ENCODE assay signal across 9 cellular contexts in the genomic region with DNA sequence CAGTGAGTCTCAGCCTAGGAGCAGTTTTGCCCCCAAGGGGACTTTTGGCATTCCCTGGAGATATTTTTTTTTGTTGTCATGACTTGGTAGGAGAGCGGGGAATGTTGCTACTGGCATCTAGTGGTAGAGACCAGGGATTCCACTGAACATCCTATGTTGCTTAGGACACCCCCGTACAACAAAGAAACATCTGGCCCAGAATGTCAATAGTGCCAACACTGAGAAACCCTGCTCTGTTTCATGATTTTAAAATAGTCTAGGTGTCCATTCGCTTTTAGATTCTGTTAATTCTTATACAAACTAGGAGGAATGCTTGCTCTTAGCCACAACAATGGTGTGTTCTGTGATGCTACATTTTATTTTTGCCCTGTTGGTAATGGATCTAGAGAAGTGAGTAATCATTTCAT.
A peak's percentile ranks its signal among the peaks of the same experiment; 100 is the strongest.
DNase-seq lines count a peak whose midpoint lies in the region; TF ChIP-seq lines count a peak whose summit lies in the region.
"Had no signal": no experiment of that assay in that cellular context is flagged by ENCODE, and none has a peak within 500 bp of the region (broad histone marks: within the 10 kb centered on the region; RNA-seq: fewer than 3 reads in every experiment).

No MANE protein-coding gene starts in this region.

- WGBS in suprapubic skin, result 70% methylated on average over 3 of the region's 3 CpGs

- H3K9me3 ChIP-seq in uterus, result no peaks in the 10 kb centered on the region
- no peaks in the 10 kb centered on the region for H3K9me3 ChIP-seq in suprapubic skin

- no peak overlapping the region for H3K4me3 ChIP-seq in AG10803 (ENCODE audit: low read length)
- no peak overlapping the region for H3K4me3 ChIP-seq in uterus
- no peak overlapping the region for H3K4me3 ChIP-seq in suprapubic skin
- H3K4me3 ChIP-seq: skin epidermis had no signal

- no peaks in the 10 kb centered on the region for H3K4me1 ChIP-seq in uterus
- H3K4me1 ChIP-seq in suprapubic skin, result peaks cover 4% of the 10 kb centered on the region

- TF ChIP-seq CTCF in AG10803 (conservative IDR thresholded peaks at IDR 0.05; ENCODE audit: low read length), result peak; percentile 77
- TF ChIP-seq CTCF in uterus (IDR thresholded peaks at IDR 0.05), result no peak
- no peak for TF ChIP-seq CTCF in suprapubic skin (IDR thresholded peaks at IDR 0.05)

- DNase-seq in AG10803 (ENCODE audit: low read depth) (peak; percentile 76), HPDE6-E6E7 (ENCODE audit: extremely low spot score) (peak; percentile 32), SW480 (ENCODE audit: low spot score) (peak; percentile 43), iPS DF 19.7 (ENCODE audit: low read depth, low spot score) (peak; percentile 42), T-helper 2 cell (no peak), uterus (no peak), suprapubic skin (ENCODE audit: low spot score in 2 of 2) (no peak)
- DNase-seq in activated CD4-positive, CD25-positive, alpha-beta regulatory T cell (lab: John Stamatoyannopoulos, UW), result no peak

- H3K27me3 ChIP-seq in uterus, result no peaks in the 10 kb centered on the region
- no peaks in the 10 kb centered on the region for H3K27me3 ChIP-seq in suprapubic skin

- H3K27ac ChIP-seq in uterus, result no peak overlapping the region
- no peak overlapping the region for H3K27ac ChIP-seq in suprapubic skin
- H3K27ac ChIP-seq: skin epidermis had no signal

- TF ChIP-seq POLR2A in uterus (IDR thresholded peaks at IDR 0.05) (no peak), suprapubic skin (IDR thresholded peaks at IDR 0.05) (no peak)

- H3K36me3 ChIP-seq in uterus, result no peaks in the 10 kb centered on the region
- no peaks in the 10 kb centered on the region for H3K36me3 ChIP-seq in suprapubic skin

- intact Hi-C loops in uterus (cut with DNase I; ENCODE audit: low total_unique reads), result no loop called here

- TF ChIP-seq EP300 in suprapubic skin (IDR thresholded peaks at IDR 0.05), result no peak

Comparison
In these comparisons a context has a peak if more than half of its experiments do, and no peak if none do; other contexts are left out.
1. DNase-seq: peak in AG10803 (single experiment), HPDE6-E6E7 (single experiment), SW480 (single experiment) and iPS DF 19.7 (single experiment); none in T-helper 2 cell (0 of 5), uterus (0 of 2), suprapubic skin (0 of 2) and activated CD4-positive, CD25-positive, alpha-beta regulatory T cell (0 of 4).